ENCODE assay signal across 15 cellular contexts in the genomic region with DNA sequence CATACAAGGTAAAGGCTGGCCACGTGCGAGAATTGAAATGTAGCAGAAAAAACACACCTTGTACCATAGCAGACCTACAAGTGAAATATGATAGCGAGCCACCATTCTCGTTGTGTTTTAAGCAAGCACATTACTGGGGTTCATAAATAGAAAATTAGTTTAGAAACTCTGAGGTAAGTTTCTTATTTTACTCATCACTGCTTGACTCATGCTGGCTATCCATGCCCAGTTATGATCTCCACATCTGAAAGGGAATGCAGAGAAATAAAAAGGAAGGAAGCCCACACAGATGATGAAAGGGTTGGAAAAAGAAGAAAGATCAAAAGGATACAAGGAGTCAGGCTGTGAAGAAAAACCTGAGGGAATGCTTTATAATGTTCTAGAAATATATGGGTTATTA. TPM values are rescaled to one million over a fixed set of nuclear protein-coding genes. Genes with fewer than 3 reads are reported as not detected.
A peak's percentile ranks its signal among the peaks of the same experiment; 100 is the strongest.
DNase-seq lines count a peak whose midpoint lies in the region; ATAC-seq and TF ChIP-seq lines count a peak whose summit lies in the region.
"Had no signal": no experiment of that assay in that cellular context is flagged by ENCODE, and none has a peak within 500 bp of the region (broad histone marks: within the 10 kb centered on the region; RNA-seq: fewer than 3 reads in every experiment).

No MANE protein-coding gene starts in this region.

- peak in 3 of 4 donors; percentile 52 to 67 (median 63) for ATAC-seq in heart left ventricle
- ATAC-seq in right cardiac atrium, result no peak
- ATAC-seq: upper lobe of right lung had no signal

- intact Hi-C loops in heart left ventricle (cut with DNase I) (no loop called here), right cardiac atrium (cut with DNase I) (loop anchor here in 2 of 4 donors (2.0 to 10.0 kb wide), 2 partner anchors 36 to 48 kb away; no protein-coding TSS in a partner anchor)

- H3K36me3 ChIP-seq in heart left ventricle, result peaks cover 0 to 5% (median 0%) of the 10 kb centered on the region in 9 donors
- H3K36me3 ChIP-seq: upper lobe of right lung, WERI-Rb-1 had no signal

- TF ChIP-seq CTCF in heart left ventricle (IDR thresholded peaks at IDR 0.05), result no peak

- H3K9me3 ChIP-seq in heart left ventricle, result no peaks in the 10 kb centered on the region
- H3K9me3 ChIP-seq in right cardiac atrium (ENCODE audit: control insufficient read depth, low read length), result no peaks in the 10 kb centered on the region
- H3K9me3 ChIP-seq: upper lobe of right lung had no signal

- no peaks in the 10 kb centered on the region for H3K27me3 ChIP-seq in heart left ventricle
- H3K27me3 ChIP-seq in right cardiac atrium (ENCODE audit: control insufficient read depth, insufficient read depth), result no peaks in the 10 kb centered on the region
- H3K27me3 ChIP-seq: upper lobe of right lung had no signal

- no peak for TF ChIP-seq POLR2A in heart left ventricle (IDR thresholded peaks at IDR 0.05)

- WGBS in heart left ventricle, 4 donors, result 59 to 73% (median 64%) methylated on average over 4 of the region's 4 CpGs
- 82% methylated on average over 4 of the region's 4 CpGs for WGBS in right cardiac atrium

- H3K4me3 ChIP-seq in heart left ventricle, result no peak overlapping the region
- no peak overlapping the region for H3K4me3 ChIP-seq in right cardiac atrium (ENCODE audit: low read length)
- H3K4me3 ChIP-seq: upper lobe of right lung had no signal

- H3K27ac ChIP-seq in heart left ventricle, result peak overlapping the region in 8 of 12 donors; percentile 3 to 61 (median 28)
- no peak overlapping the region for H3K27ac ChIP-seq in right cardiac atrium (ENCODE audit: low read length)
- H3K27ac ChIP-seq: upper lobe of right lung, WERI-Rb-1 had no signal

- H3K4me1 ChIP-seq in heart left ventricle (peaks cover 0 to 58% (median 22%) of the 10 kb centered on the region in 12 donors), right cardiac atrium (ENCODE audit: control insufficient read depth, insufficient read depth, low read length) (no peaks in the 10 kb centered on the region)

- DNase-seq in heart left ventricle (no peak), right cardiac atrium (no peak), NCI-H226 (peak; percentile 45), fibroblast of gingiva (ENCODE audit: low read depth) (peak; percentile 33), stromal cell of bone marrow (ENCODE audit: low read depth) (peak; percentile 36), DMS 273 treated with DMSO at 0.1 percent for 48 hours (lab: John Stamatoyannopoulos, UW) (no peak), NCI-H526 treated with DMSO at 0.1 percent for 48 hours (lab: John Stamatoyannopoulos, UW) (no peak), NCI-H510A (lab: John Stamatoyannopoulos, UW) (no peak)
- DNase-seq: ACHN, caudate nucleus, KBM-7, NCI-H1417 treated with DMSO at 0.1 percent for 48 hours, NCI-H446, upper lobe of right lung, WERI-Rb-1 had no signal

RNA-seq across cellular contexts. Expression of a gene that starts 54.5 kb away (rescaled TPM):
- total RNA-seq in heart left ventricle, result 100 to 1,000 TPM; 167 to 294 (median 224) TPM
- polyA plus RNA-seq in heart left ventricle, result 100 to 1,000 TPM in 1 of 2 donors, 10 to 100 TPM in 1; 40.9 to 106 TPM
- total RNA-seq in right cardiac atrium, result 100 to 1,000 TPM; 150 to 177 (median 152) TPM
- 77.2 TPM for polyA plus RNA-seq in right cardiac atrium

Comparison
In these comparisons a context has a peak if more than half of its experiments do, and no peak if none do; other contexts are left out.
1. ATAC-seq: peak in heart left ventricle (3 of 4); none in right cardiac atrium (0 of 2).
2. DNase-seq: peak in NCI-H226 (single experiment), fibroblast of gingiva (single experiment) and stromal cell of bone marrow (single experiment); none in heart left ventricle (0 of 5), right cardiac atrium (0 of 3), DMS 273 treated with DMSO at 0.1 percent for 48 hours (single experiment), NCI-H526 treated with DMSO at 0.1 percent for 48 hours (single experiment) and NCI-H510A (single experiment).